In genomic region chr19:6459356-6460098, GRCh38 we compare ENCODE assay signal across 8 cellular contexts. TPM values are rescaled to one million over a fixed set of nuclear protein-coding genes. Genes with fewer than 3 reads are reported as not detected.
DNase-seq lines count a peak whose midpoint lies in the region; ATAC-seq and TF ChIP-seq lines count a peak whose summit lies in the region.

TSS of gene SLC25A23 (minus strand) at chr19:6459792. CDS start at chr19:6459628, 164 bp downstream.

- no peak within 1 kb of the TSS for H2BK120ac ChIP-seq in neuronal stem cell (ENCODE audit: low read depth, low read length)

- peak within 1 kb of the TSS; percentile 96 for H2AFZ ChIP-seq in neuronal stem cell (ENCODE audit: low read length)

- peak within 1 kb of the TSS; percentile 84 for H3K9ac ChIP-seq in neuronal stem cell (ENCODE audit: low read depth, low read length, poor library complexity)

- TF ChIP-seq EP300 in upper lobe of left lung (IDR thresholded peaks at IDR 0.05): no peak

- no peak within 1 kb of the TSS for H3K14ac ChIP-seq in neuronal stem cell (ENCODE audit: low read length)

- H3K27me3 ChIP-seq in BJ (ENCODE audit: control insufficient read depth, insufficient read depth, low read length) (peaks cover 4% of the 10 kb centered on the region), neuronal stem cell (ENCODE audit: control insufficient read depth in 3 of 3, insufficient read depth in 3 of 3, low read depth in 1 of 3, low read length in 3 of 3) (peaks cover 7 to 25% (median 19%) of the 10 kb centered on the region in 3 experiments), upper lobe of left lung (peaks cover 0 to 15% (median 4%) of the 10 kb centered on the region in 4 donors)

- H2AK5ac ChIP-seq in neuronal stem cell (ENCODE audit: low read depth, low read length): peak within 1 kb of the TSS; percentile 88

- TF ChIP-seq CTCF in BJ (IDR thresholded peaks at IDR 0.05; ENCODE audit: insufficient read depth, low read depth, low read length): no peak
- no peak for TF ChIP-seq CTCF in RWPE1 (conservative IDR thresholded peaks at IDR 0.05; ENCODE audit: low read depth)
- no peak for TF ChIP-seq CTCF in upper lobe of left lung (IDR thresholded peaks at IDR 0.05)

- peak; percentile 40 for ATAC-seq in GM19035 (IDR thresholded peaks at IDR 0.05; ENCODE audit: unreplicated experiment)
- ATAC-seq in HG03571 (IDR thresholded peaks at IDR 0.05; ENCODE audit: unreplicated experiment): peak; percentile 15
- ATAC-seq in upper lobe of left lung (ENCODE audit: low FRiP score in 2 of 2): peak; percentile 79 to 80

- DNase-seq in BJ (ENCODE audit: low read depth) (peak; percentile 3), RWPE1 (ENCODE audit: low spot score) (peak; percentile 85), germinal center (ENCODE audit: low spot score) (peak; percentile 70), neuronal stem cell (ENCODE audit: low spot score) (peak; percentile 76), upper lobe of left lung (peak; percentile 67 to 93)
- peak; percentile 68 for DNase-seq in activated naive CD4-positive, alpha-beta T cell treated with anti-CD3 and anti-CD28 coated beads for 36 hours

- H2BK5ac ChIP-seq in neuronal stem cell (ENCODE audit: low read length): peak within 1 kb of the TSS; percentile 94

- peak within 1 kb of the TSS; percentile 53 for H3K4ac ChIP-seq in neuronal stem cell (ENCODE audit: low read length)

- H3K79me1 ChIP-seq in neuronal stem cell (ENCODE audit: low read depth, low read length): peaks cover 6% of the 10 kb centered on the region

- H3K9me3 Mint-ChIP-seq in activated naive CD4-positive, alpha-beta T cell treated with anti-CD3 and anti-CD28 coated beads for 36 hours: peaks cover 12% of the 10 kb centered on the region

- H2BK15ac ChIP-seq in neuronal stem cell (ENCODE audit: low read length): peak within 1 kb of the TSS; percentile 92

- peaks cover 18% of the 10 kb centered on the region for H3K36me3 Mint-ChIP-seq in activated naive CD4-positive, alpha-beta T cell treated with anti-CD3 and anti-CD28 coated beads for 36 hours (ENCODE audit: low read depth)

- peak within 1 kb of the TSS; percentile 82 for H3K27ac ChIP-seq in RWPE1
- H3K27ac ChIP-seq in neuronal stem cell (replicated peaks; ENCODE audit: low read length): peak within 1 kb of the TSS; percentile 49
- peak within 1 kb of the TSS; percentile 77 to 91 (median 84) for H3K27ac ChIP-seq in upper lobe of left lung

- peak within 1 kb of the TSS; percentile 78 for H3K27ac Mint-ChIP-seq in activated naive CD4-positive, alpha-beta T cell treated with anti-CD3 and anti-CD28 coated beads for 36 hours

- H3K23ac ChIP-seq in neuronal stem cell (ENCODE audit: low read depth, low read length, poor library complexity): peak within 1 kb of the TSS; percentile 85

- intact Hi-C loops in activated naive CD4-positive, alpha-beta T cell treated with anti-CD3 and anti-CD28 coated beads for 36 hours (cut with micrococcal nuclease): loop anchor here (1.0 to 5.0 kb wide), 11 partner anchors 22 to 555 kb away; partner anchors contain the start of genes CLPP, DENND1C, GPR108 and GTF2F1

- no CpG with 5 or more reads among the region's 62 CpGs for WGBS in neuronal stem cell (ENCODE audit: extremely low coverage in 2 of 2, insufficient read length in 2 of 2, insufficient replicate concordance in 1 of 2), 2 donors
- 0% methylated on average over 7 to 18 of the region's 62 CpGs for WGBS in upper lobe of left lung, 2 donors

- peak in 1 of 4 donors; percentile 28 for TF ChIP-seq POLR2A in upper lobe of left lung (IDR thresholded peaks at IDR 0.05)

- no peaks in the 10 kb centered on the region for H3K27me3 Mint-ChIP-seq in activated naive CD4-positive, alpha-beta T cell treated with anti-CD3 and anti-CD28 coated beads for 36 hours (ENCODE audit: low read depth)

- H3K9me3 ChIP-seq in neuronal stem cell (replicated peaks in 1 of 2; ENCODE audit: control insufficient read depth in 2 of 2, insufficient read depth in 1 of 2, low read depth in 1 of 2, low read length in 2 of 2) (peaks cover 3 to 10% of the 10 kb centered on the region in 2 donors), upper lobe of left lung (peaks cover 0 to under 1% (median 0%) of the 10 kb centered on the region in 4 donors)

- H3K18ac ChIP-seq in neuronal stem cell (ENCODE audit: low read length): peak within 1 kb of the TSS; percentile 92

- POLR2A ChIA-PET in BJ (lab: Charles Lee): no interaction called here
- POLR2A ChIA-PET in RWPE1 (lab: Yijun Ruan, JAX; ENCODE audit: low non-redundant PET): no interaction called here

- peak within 1 kb of the TSS; percentile 90 for H3K4me3 Mint-ChIP-seq in activated naive CD4-positive, alpha-beta T cell treated with anti-CD3 and anti-CD28 coated beads for 36 hours

- peak within 1 kb of the TSS; percentile 80 for H3K4me3 ChIP-seq in BJ (ENCODE audit: low read depth, low read length)
- H3K4me3 ChIP-seq in neuronal stem cell (ENCODE audit: low read length in 2 of 2): peak within 1 kb of the TSS; percentile 51 to 85
- H3K4me3 ChIP-seq in upper lobe of left lung: peak within 1 kb of the TSS; percentile 80 to 90 (median 84)

- no peak within 1 kb of the TSS for H2BK12ac ChIP-seq in neuronal stem cell (ENCODE audit: low read length)

- H3K4me1 Mint-ChIP-seq in activated naive CD4-positive, alpha-beta T cell treated with anti-CD3 and anti-CD28 coated beads for 36 hours (ENCODE audit: low read depth): peaks cover 15% of the 10 kb centered on the region

- CTCF ChIA-PET in BJ (lab: Yijun Ruan, JAX) (interaction anchor here (1.0 kb wide), 1 partner anchor 17 kb away, joined by 3 read pairs; no protein-coding TSS in a partner anchor), RWPE1 (lab: Yijun Ruan, JAX) (interaction anchor here (1.2 kb wide), 1 partner anchor 57 kb away, joined by 3 read pairs; no protein-coding TSS in a partner anchor)
- CTCF ChIA-PET in activated naive CD4-positive, alpha-beta T cell treated with anti-CD3 and anti-CD28 coated beads for 36 hours (lab: Charles Lee): interaction anchor here (1.0 kb wide), 1 partner anchor 22 kb away, joined by 3 read pairs; the partner anchor contains the start of gene DENND1C

- no peak within 1 kb of the TSS for H4K91ac ChIP-seq in neuronal stem cell (ENCODE audit: low read depth, low read length, poor library complexity)

- H3K36me3 ChIP-seq in BJ (ENCODE audit: control insufficient read depth, insufficient read depth, low read length) (peaks cover under 1% of the 10 kb centered on the region; the same call in 1 of the 2 replicates), neuronal stem cell (replicated peaks in 1 of 2; ENCODE audit: control insufficient read depth in 2 of 2, insufficient read depth in 2 of 2, low read length in 2 of 2) (peaks cover 5 to 23% of the 10 kb centered on the region in 2 donors), upper lobe of left lung (peaks cover 0 to 14% (median 1%) of the 10 kb centered on the region in 4 donors)

- H3K4me1 ChIP-seq in neuronal stem cell (ENCODE audit: control insufficient read depth in 2 of 2, insufficient read depth in 1 of 2, low read depth in 1 of 2, low read length in 2 of 2) (peaks cover 5 to 7% of the 10 kb centered on the region in 2 donors), upper lobe of left lung (peaks cover 5 to 23% (median 12%) of the 10 kb centered on the region in 4 donors)

- H3K4me2 ChIP-seq in neuronal stem cell (ENCODE audit: insufficient read depth, low read length, poor library complexity, severe bottlenecking): peak within 1 kb of the TSS; percentile 94

- no peak within 1 kb of the TSS for H4K8ac ChIP-seq in neuronal stem cell (ENCODE audit: low read depth, low read length)

RNA-seq across cellular contexts. Expression of gene SLC25A23, which starts in this region (rescaled TPM):
- polyA plus RNA-seq in BJ (2011; rRNA removed): 6.3 and 7.4 TPM in 2 replicates
- polyA minus RNA-seq in BJ (2011; rRNA and poly(A)+ RNA removed): 7.6 and 16.6 TPM in 2 replicates
- total RNA-seq in activated naive CD4-positive, alpha-beta T cell treated with anti-CD3 and anti-CD28 coated beads for 36 hours: 10 to 100 TPM; 16.2 to 18.2 TPM
- polyA plus RNA-seq in neuronal stem cell (2013, experiment 1 of 2): 52.7 TPM
- polyA plus RNA-seq in neuronal stem cell (2013, experiment 2 of 2): 51.9 TPM
- 100 to 1,000 TPM in 1 of 6 donors, 10 to 100 TPM in 5; 29.3 to 133 (median 64.5) TPM for total RNA-seq in upper lobe of left lung

Comparison
In these comparisons a context has a peak if more than half of its experiments do, and no peak if none do; other contexts are left out.
1. Peak in every context shown above with its lines: DNase-seq, ATAC-seq, H3K4me3 ChIP-seq and H3K27ac ChIP-seq.
2. DNase-seq: peak in every context shown above with its lines; median percentile 85 in RWPE1; 80 in upper lobe of left lung; 76 in neuronal stem cell; 70 in germinal center; 68 in activated naive CD4-positive, alpha-beta T cell treated with anti-CD3 and anti-CD28 coated beads for 36 hours; 3 in BJ.
3. ATAC-seq: peak in every context shown above with its lines; median percentile 80 in upper lobe of left lung; 40 in GM19035; 15 in HG03571.